ENCODE assay signal across 19 cellular contexts in genomic region chr6:9539231-9539755, GRCh38.
"Had no signal": no experiment of that assay in that cellular context is flagged by ENCODE, and none has a peak within 500 bp of the region (broad histone marks: within the 10 kb centered on the region; RNA-seq: fewer than 3 reads in every experiment).

No MANE protein-coding gene starts in this region.

- DNase-seq: activated CD4-positive, alpha-beta T cell treated with anti-CD3 and anti-CD28 coated beads, Interleukin-2, amount 10 ng/mL, durations not matched to agents 24 days and 14 days; activated CD4-positive, CD25-positive, alpha-beta regulatory T cell; activated CD8-positive, alpha-beta memory T cell treated with anti-CD3 and anti-CD28 coated beads for 24 hours; activated naive CD8-positive, alpha-beta T cell treated with anti-CD3 and anti-CD28 coated beads for 36 hours; amygdala; caudate nucleus; esophagus squamous epithelium; hypothalamus; left cardiac atrium; naive B cell; pancreas; retina; stimulated activated naive CD8-positive, alpha-beta T cell treated with anti-CD3 and anti-CD28 coated beads, Interleukin-15, Interleukin-2, amounts not matched to agents 100 U/mL and 50 U/mL, for 24 hours; upper lobe of left lung had no signal

- H3K9me3 ChIP-seq: body of pancreas, esophagus squamous epithelium, pancreas, suprapubic skin, upper lobe of left lung had no signal

- H3K36me3 ChIP-seq: esophagus squamous epithelium, pancreas, suprapubic skin, upper lobe of left lung had no signal

- FAIRE-seq: pancreas had no signal

- H3K4me3 ChIP-seq: body of pancreas, coronary artery, esophagus squamous epithelium, lung, pancreas, skin epidermis, suprapubic skin, upper lobe of left lung had no signal

- H3K27ac ChIP-seq: body of pancreas, coronary artery, esophagus squamous epithelium, pancreas, skin epidermis, suprapubic skin, upper lobe of left lung had no signal

- H3K4me1 ChIP-seq: body of pancreas, esophagus squamous epithelium, upper lobe of left lung had no signal

- H3K27me3 ChIP-seq: body of pancreas, pancreas, suprapubic skin, upper lobe of left lung had no signal

- ATAC-seq: body of pancreas; left cardiac atrium; stimulated activated naive CD8-positive, alpha-beta T cell treated with anti-CD3 and anti-CD28 coated beads, Interleukin-15, Interleukin-2, amounts not matched to agents 100 U/mL and 50 U/mL, for 24 hours had no signal
